Comparison of ENCODE assay signal across 1 cellular context in genomic region chr22:45129703-45130524, GRCh38.
TF ChIP-seq lines count a peak whose summit lies in the region.

No MANE protein-coding gene starts in this region.

TF ChIP-seq in SK-N-SH treated with all-trans-retinoic acid at 6 μM for 48 hours, 23 proteins besides CTCF, POLR2A, EP300 and RAD21 (continued from another document):
- TF ChIP-seq PATZ1 (CRISPR knock-in tag; IDR thresholded peaks at IDR 0.05; ENCODE audit: borderline replicate concordance) (no peak), ZC3H10 (CRISPR knock-in tag; IDR thresholded peaks at IDR 0.05) (no peak)
